Comparison of ENCODE assay signal across 15 cellular contexts in genomic region chr12:129404556-129404955, GRCh38.
"Had no signal": no experiment of that assay in that cellular context is flagged by ENCODE, and none has a peak within 500 bp of the region (broad histone marks: within the 10 kb centered on the region; RNA-seq: fewer than 3 reads in every experiment).

No MANE protein-coding gene starts in this region.

- H3K27ac ChIP-seq: left lung, neural progenitor cell, parathyroid adenoma, right lobe of liver, thoracic aorta, tibial nerve, upper lobe of left lung had no signal

- H3K4me1 ChIP-seq: left lung, neural progenitor cell, parathyroid adenoma, right lobe of liver, tibial nerve, upper lobe of left lung had no signal

- H2AFZ ChIP-seq: neural progenitor cell, parathyroid adenoma had no signal

- ATAC-seq: effector memory CD8-positive, alpha-beta T cell; left lung; natural killer cell treated with Interleukin-12 subunit alpha and Interleukin-12 subunit beta and Interleukin-15 and Interleukin-18, amount 100 ng/mL, for 72 hours; right lobe of liver; stimulated activated naive B cell treated with anti-CD40 and anti-IgM and Interleukin-4, amounts not matched to agents 10 μg/mL and 1 μg/mL and 100 μg/mL, for 72 hours had no signal

- H3K4me3 ChIP-seq: left lung, neural progenitor cell, right lobe of liver, thoracic aorta, tibial nerve, upper lobe of left lung had no signal

- H3K9ac ChIP-seq: neural progenitor cell, parathyroid adenoma had no signal

- DNase-seq: cortex of kidney; effector memory CD8-positive, alpha-beta T cell; kidney; left lung; right lobe of liver; small intestine; stimulated activated CD4-positive, alpha-beta T cell treated with anti-CD3 and anti-CD28 coated beads, Interleukin-15, amount 100 ng/mL, for 24 hours; stimulated activated CD4-positive, alpha-beta T cell treated with anti-CD3 and anti-CD28 coated beads, Interleukin-2, amount 100 ng/mL, for 48 hours; stimulated activated naive B cell treated with anti-CD40 and anti-IgM and Interleukin-4, amounts not matched to agents 10 μg/mL and 1 μg/mL and 100 μg/mL, for 72 hours; upper lobe of left lung had no signal

- H3K9me3 ChIP-seq: right lobe of liver, thoracic aorta, upper lobe of left lung had no signal

- H3K27me3 ChIP-seq: left lung, neural progenitor cell, right lobe of liver, tibial nerve, upper lobe of left lung had no signal

- H3K4me2 ChIP-seq: neural progenitor cell had no signal

- H3K36me3 ChIP-seq: left lung, neural progenitor cell, right lobe of liver, thoracic aorta, tibial nerve, upper lobe of left lung had no signal
